Comparison of ENCODE assay signal across 13 cellular contexts in the genomic region with DNA sequence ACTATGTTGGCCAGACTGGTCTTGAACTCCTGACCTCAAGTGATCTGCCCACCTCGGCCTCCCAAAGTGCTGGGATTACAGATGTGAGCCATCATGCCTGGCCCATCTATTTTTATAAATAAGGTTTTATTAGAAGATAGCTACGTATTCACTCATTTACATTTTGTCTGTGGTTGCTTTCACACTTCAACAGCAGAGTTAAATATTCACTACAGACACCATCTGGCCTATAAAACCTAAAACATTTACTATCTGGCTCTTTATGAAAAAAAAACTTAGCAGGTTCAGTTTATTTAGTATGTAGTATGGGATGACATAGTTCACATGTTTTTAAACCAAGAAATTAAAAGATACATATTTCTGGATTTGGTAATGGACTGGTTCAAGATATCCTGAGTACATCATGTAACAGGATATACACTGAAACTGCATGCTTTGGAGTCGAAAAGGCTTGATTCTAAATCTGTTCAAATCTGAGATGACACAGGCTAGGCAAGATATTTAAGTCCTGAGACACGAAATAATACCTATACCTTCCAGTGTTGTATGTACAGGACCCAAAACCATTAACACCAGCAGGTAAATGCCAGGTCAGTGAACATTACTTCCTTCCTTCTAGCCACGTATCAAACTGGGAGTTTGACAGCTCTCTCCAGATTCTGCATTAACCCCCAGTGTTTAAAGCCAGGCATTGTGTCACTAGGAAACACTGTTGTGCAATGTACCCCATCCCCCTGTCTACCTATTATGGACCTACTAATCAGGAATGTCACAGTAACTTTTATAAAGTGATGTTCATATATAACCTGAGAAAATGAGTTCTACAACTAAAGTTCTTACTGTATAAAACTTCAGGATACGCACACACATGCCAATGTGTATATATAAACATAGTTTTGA. TPM values are rescaled to one million over a fixed set of nuclear protein-coding genes. Genes with fewer than 3 reads are reported as not detected.
A peak's percentile ranks its signal among the peaks of the same experiment; 100 is the strongest.
DNase-seq lines count a peak whose midpoint lies in the region; ATAC-seq and TF ChIP-seq lines count a peak whose summit lies in the region.
"Had no signal": no experiment of that assay in that cellular context is flagged by ENCODE, and none has a peak within 500 bp of the region (broad histone marks: within the 10 kb centered on the region; RNA-seq: fewer than 3 reads in every experiment).

No MANE protein-coding gene starts in this region.

- no peak for DNase-seq in left ventricle myocardium inferior
- DNase-seq in right cardiac atrium: no peak
- no peak for DNase-seq in RWPE1 (ENCODE audit: low spot score)
- DNase-seq in iris pigment epithelial cell (ENCODE audit: low read depth): peak; percentile 43
- DNase-seq in upper lobe of right lung: no peak
- DNase-seq in foreskin melanocyte: no peak
- DNase-seq: activated CD8-positive, alpha-beta memory T cell treated with anti-CD3 and anti-CD28 coated beads for 24 hours; activated naive CD4-positive, alpha-beta T cell treated with Interleukin-2 at 50 U/mL for 16 hours; effector memory CD4-positive, alpha-beta T cell; pancreas had no signal

- no peak overlapping the region for H3K4me3 ChIP-seq in left ventricle myocardium inferior
- no peak overlapping the region for H3K4me3 ChIP-seq in right cardiac atrium (ENCODE audit: low read length)
- H3K4me3 ChIP-seq in upper lobe of right lung: no peak overlapping the region
- H3K4me3 ChIP-seq: breast epithelium, pancreas had no signal

- ATAC-seq in right cardiac atrium: no peak
- peak; percentile 53 for ATAC-seq in upper lobe of right lung
- no peak for ATAC-seq in GM18861 (IDR thresholded peaks at IDR 0.05; ENCODE audit: unreplicated experiment)
- ATAC-seq in GM19455 (IDR thresholded peaks at IDR 0.05; ENCODE audit: unreplicated experiment): no peak

- H3K4me1 ChIP-seq in left ventricle myocardium inferior (peaks cover 64% of the 10 kb centered on the region), right cardiac atrium (ENCODE audit: control insufficient read depth, insufficient read depth, low read length) (peaks cover 8% of the 10 kb centered on the region), upper lobe of right lung (no peaks in the 10 kb centered on the region)
- H3K4me1 ChIP-seq: breast epithelium had no signal

- no peak for TF ChIP-seq CTCF in left ventricle myocardium inferior (IDR thresholded peaks at IDR 0.05; ENCODE audit: borderline replicate concordance)
- no peak for TF ChIP-seq CTCF in RWPE1 (conservative IDR thresholded peaks at IDR 0.05; ENCODE audit: low read depth)
- TF ChIP-seq CTCF in upper lobe of right lung (IDR thresholded peaks at IDR 0.05): no peak

- H3K9me3 ChIP-seq in left ventricle myocardium inferior (replicated peaks): no peaks in the 10 kb centered on the region
- H3K9me3 ChIP-seq in right cardiac atrium (ENCODE audit: control insufficient read depth, low read length): no peaks in the 10 kb centered on the region
- H3K9me3 ChIP-seq in upper lobe of right lung: no peaks in the 10 kb centered on the region
- H3K9me3 ChIP-seq: breast epithelium, pancreas had no signal

- intact Hi-C loops in left ventricle myocardium inferior (cut with micrococcal nuclease): no loop called here
- intact Hi-C loops in right cardiac atrium (cut with DNase I): no loop called here
- intact Hi-C loops in upper lobe of right lung (cut with DNase I): no loop called here

- POLR2A ChIA-PET in RWPE1 (lab: Yijun Ruan, JAX; ENCODE audit: low non-redundant PET): no interaction called here

- H3K27me3 ChIP-seq in left ventricle myocardium inferior (ENCODE audit: low read depth): no peaks in the 10 kb centered on the region
- no peaks in the 10 kb centered on the region for H3K27me3 ChIP-seq in right cardiac atrium (ENCODE audit: control insufficient read depth, insufficient read depth)
- H3K27me3 ChIP-seq in upper lobe of right lung: no peaks in the 10 kb centered on the region
- H3K27me3 ChIP-seq: breast epithelium, pancreas had no signal

- CTCF ChIA-PET in RWPE1 (lab: Yijun Ruan, JAX): interaction anchor here (0.6 kb wide), 1 partner anchor 726 kb away, joined by 3 read pairs; no protein-coding TSS in a partner anchor

- H3K36me3 ChIP-seq in left ventricle myocardium inferior (peaks cover 79% of the 10 kb centered on the region), upper lobe of right lung (peaks cover 95% of the 10 kb centered on the region)
- H3K36me3 ChIP-seq: breast epithelium had no signal

- 65% methylated on average over 6 of the region's 6 CpGs for WGBS in right cardiac atrium

- H3K27ac ChIP-seq in left ventricle myocardium inferior (replicated peaks) (peak overlapping the region; percentile 86), right cardiac atrium (ENCODE audit: low read length) (no peak overlapping the region), RWPE1 (peak overlapping the region; percentile 40; the same call in 1 of the 2 replicates), upper lobe of right lung (no peak overlapping the region)
- H3K27ac ChIP-seq: breast epithelium, pancreas had no signal

RNA-seq across cellular contexts. Expression of a gene that starts 54.3 kb away (rescaled TPM):
- total RNA-seq in left ventricle myocardium inferior: 25.3 TPM
- 10 to 100 TPM; 33.2 to 39.5 (median 38.5) TPM for total RNA-seq in right cardiac atrium
- 40.9 TPM for polyA plus RNA-seq in right cardiac atrium
- total RNA-seq in upper lobe of right lung: 39.4 TPM

Comparison
In these comparisons a context has a peak if more than half of its experiments do, and no peak if none do; other contexts are left out.
1. H3K27ac ChIP-seq: peak in left ventricle myocardium inferior (single experiment) and RWPE1 (single experiment); none in right cardiac atrium (single experiment) and upper lobe of right lung (single experiment).